1 cellular context compared by ENCODE assay signal in genomic region chr6:27518881-27519795, GRCh38.
TF ChIP-seq lines count a peak whose summit lies in the region.

No MANE protein-coding gene starts in this region.

TF ChIP-seq in HEK293, 187 proteins besides CTCF, POLR2A, EP300 and RAD21 (continued from another document):
- TF ChIP-seq BCL6B (tag by site-specific recombination; IDR thresholded peaks at IDR 0.05) = no peak
- TF ChIP-seq ZNF449 (tag by site-specific recombination; IDR thresholded peaks at IDR 0.05) = no peak
- TF ChIP-seq ZNF292 (tag by site-specific recombination; IDR thresholded peaks at IDR 0.05; ENCODE audit: borderline replicate concordance, low read depth) = no peak
- no peak for TF ChIP-seq ZSCAN5A (tag by site-specific recombination; IDR thresholded peaks at IDR 0.05)
- TF ChIP-seq ZNF518A (tag by site-specific recombination; conservative IDR thresholded peaks at IDR 0.05; ENCODE audit: low read depth) = no peak
- no peak for TF ChIP-seq ZNF132 (tag by site-specific recombination; IDR thresholded peaks at IDR 0.05; ENCODE audit: borderline replicate concordance)
- peak; percentile 80 for TF ChIP-seq ZNF580 (tag by site-specific recombination; IDR thresholded peaks at IDR 0.05)
- TF ChIP-seq ZNF639 (tag by site-specific recombination; IDR thresholded peaks at IDR 0.05) = peak; percentile 53; the same call in 1 of the 2 replicates
- no peak for TF ChIP-seq ZNF426 (tag by site-specific recombination; IDR thresholded peaks at IDR 0.05)
- peak; percentile 77 for TF ChIP-seq SP7 (tag by site-specific recombination; IDR thresholded peaks at IDR 0.05)
- peak; percentile 49 for TF ChIP-seq PATZ1 (tag by site-specific recombination; IDR thresholded peaks at IDR 0.05)
- no peak for TF ChIP-seq GLIS2 (tag by site-specific recombination; IDR thresholded peaks at IDR 0.05)
- TF ChIP-seq SP2 (tag by site-specific recombination; IDR thresholded peaks at IDR 0.05) = no peak
- TF ChIP-seq ZNF510 (tag by site-specific recombination; IDR thresholded peaks at IDR 0.05; ENCODE audit: insufficient replicate concordance) = peak; percentile 77
- no peak for TF ChIP-seq ZNF174 (tag by site-specific recombination; IDR thresholded peaks at IDR 0.05)
- no peak for TF ChIP-seq ATF2 (tag by site-specific recombination; IDR thresholded peaks at IDR 0.05; ENCODE audit: low read depth)
- TF ChIP-seq GFI1B (tag by site-specific recombination; IDR thresholded peaks at IDR 0.05) = no peak
- TF ChIP-seq ZNF837 (tag by site-specific recombination; IDR thresholded peaks at IDR 0.05) = no peak
- peak; percentile 68 for TF ChIP-seq ZBTB48 (tag by site-specific recombination; IDR thresholded peaks at IDR 0.05)
- peak; percentile 79 for TF ChIP-seq ZNF692 (tag by site-specific recombination; IDR thresholded peaks at IDR 0.05)
- no peak for TF ChIP-seq MZF1 (tag by site-specific recombination; IDR thresholded peaks at IDR 0.05; ENCODE audit: borderline replicate concordance)
- no peak for TF ChIP-seq ZNF311 (tag by site-specific recombination; IDR thresholded peaks at IDR 0.05; ENCODE audit: borderline replicate concordance)
- no peak for TF ChIP-seq ZSCAN16 (tag by site-specific recombination; IDR thresholded peaks at IDR 0.05)
- TF ChIP-seq MEIS1 (CRISPR knock-in tag; IDR thresholded peaks at IDR 0.05; ENCODE audit: borderline replicate concordance) = no peak
- no peak for TF ChIP-seq ZNF626 (tag by site-specific recombination; IDR thresholded peaks at IDR 0.05)
- TF ChIP-seq ZNF521 (tag by site-specific recombination; IDR thresholded peaks at IDR 0.05) = no peak
- no peak for TF ChIP-seq ZNF791 (tag by site-specific recombination; IDR thresholded peaks at IDR 0.05)
- no peak for TF ChIP-seq GLI4 (tag by site-specific recombination; IDR thresholded peaks at IDR 0.05)
- peak; percentile 89 for TF ChIP-seq ZNF660 (tag by site-specific recombination; IDR thresholded peaks at IDR 0.05)
- no peak for TF ChIP-seq IKZF3 (tag by site-specific recombination; IDR thresholded peaks at IDR 0.05)
- no peak for TF ChIP-seq ZNF19 (tag by site-specific recombination; IDR thresholded peaks at IDR 0.05; ENCODE audit: low read depth)
- TF ChIP-seq SCRT1 (tag by site-specific recombination; IDR thresholded peaks at IDR 0.05; ENCODE audit: borderline replicate concordance) = no peak
- peak; percentile 85 for TF ChIP-seq ZBTB17 (tag by site-specific recombination; IDR thresholded peaks at IDR 0.05)
